1 cellular context compared by ENCODE assay signal in the genomic region with DNA sequence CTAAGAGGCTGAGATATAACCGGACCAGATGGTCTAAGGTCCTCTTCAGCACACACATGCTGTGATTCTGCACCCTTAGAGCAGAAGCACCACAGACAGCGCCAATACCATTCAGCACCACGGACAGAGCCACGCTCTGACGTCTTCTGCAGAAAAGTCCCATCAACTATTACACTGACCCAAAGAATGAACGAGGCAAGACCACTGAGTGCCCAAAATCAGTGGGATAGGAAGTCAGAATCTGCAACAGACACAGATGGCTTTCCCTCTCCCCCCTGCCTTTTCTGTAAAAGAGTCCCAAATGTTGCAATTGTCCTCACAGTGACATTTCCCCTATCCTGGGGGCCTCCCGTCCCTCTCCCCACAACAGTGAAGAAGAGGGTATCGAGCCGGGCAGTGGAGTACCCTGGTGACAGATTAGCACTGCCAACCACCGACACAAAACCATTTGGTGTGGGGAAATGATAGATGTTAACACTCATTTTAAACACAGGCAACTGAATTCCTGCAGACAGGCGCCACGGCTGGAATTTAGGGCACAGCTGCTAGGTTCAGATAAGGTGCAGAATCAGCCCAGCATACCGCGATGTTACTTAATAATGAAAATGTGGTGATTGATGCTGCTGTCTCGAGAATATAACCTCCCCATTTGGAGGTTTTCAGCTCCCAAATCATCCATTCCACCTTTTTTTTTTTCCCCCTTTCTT.
TF ChIP-seq lines count a peak whose summit lies in the region.

No MANE protein-coding gene starts in this region.

TF ChIP-seq in HepG2, 621 proteins besides CTCF, POLR2A, EP300 and RAD21 (continued from another document and continues in another):
- TF ChIP-seq, protein P1, sequence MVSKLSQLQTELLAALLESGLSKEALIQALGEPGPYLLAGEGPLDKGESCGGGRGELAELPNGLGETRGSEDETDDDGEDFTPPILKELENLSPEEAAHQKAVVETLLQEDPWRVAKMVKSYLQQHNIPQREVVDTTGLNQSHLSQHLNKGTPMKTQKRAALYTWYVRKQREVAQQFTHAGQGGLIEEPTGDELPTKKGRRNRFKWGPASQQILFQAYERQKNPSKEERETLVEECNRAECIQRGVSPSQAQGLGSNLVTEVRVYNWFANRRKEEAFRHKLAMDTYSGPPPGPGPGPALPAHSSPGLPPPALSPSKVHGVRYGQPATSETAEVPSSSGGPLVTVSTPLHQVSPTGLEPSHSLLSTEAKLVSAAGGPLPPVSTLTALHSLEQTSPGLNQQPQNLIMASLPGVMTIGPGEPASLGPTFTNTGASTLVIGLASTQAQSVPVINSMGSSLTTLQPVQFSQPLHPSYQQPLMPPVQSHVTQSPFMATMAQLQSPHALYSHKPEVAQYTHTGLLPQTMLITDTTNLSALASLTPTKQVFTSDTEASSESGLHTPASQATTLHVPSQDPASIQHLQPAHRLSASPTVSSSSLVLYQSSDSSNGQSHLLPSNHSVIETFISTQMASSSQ (IDR thresholded peaks at IDR 0.05; ENCODE audit: low read depth): no peak
- TF ChIP-seq, protein P1 (CRISPR knock-in tag; IDR thresholded peaks at IDR 0.05; ENCODE audit: borderline replicate concordance): peak; percentile 55
- TF ChIP-seq ZBTB7A (CRISPR knock-in tag; IDR thresholded peaks at IDR 0.05) (peak; percentile 99), FIP1L1 (IDR thresholded peaks at IDR 0.05; ENCODE audit: borderline replicate concordance, insufficient read depth, low read depth, low read length) (no peak), HES4 (CRISPR knock-in tag; IDR thresholded peaks at IDR 0.05; ENCODE audit: borderline replicate concordance) (peak; percentile 100), ZSCAN22 (CRISPR knock-in tag; IDR thresholded peaks at IDR 0.05) (peak; percentile 88), TARDBP (CRISPR knock-in tag; IDR thresholded peaks at IDR 0.05) (peak; percentile 59; the same call in 1 of the 2 replicates), ATF7 (IDR thresholded peaks at IDR 0.05) (peak; percentile 22; the same call in 1 of the 2 replicates), ATF7 (CRISPR knock-in tag; IDR thresholded peaks at IDR 0.05) (peak; percentile 52), NFIC (IDR thresholded peaks at IDR 0.05; ENCODE audit: low read length) (no peak), SPEN (CRISPR knock-in tag; IDR thresholded peaks at IDR 0.05; ENCODE audit: low read depth) (peak; percentile 91), NFE2L1 (CRISPR knock-in tag; IDR thresholded peaks at IDR 0.05; ENCODE audit: borderline replicate concordance) (peak; percentile 90; the same call in 1 of the 2 replicates), ZSCAN29 (CRISPR knock-in tag; conservative IDR thresholded peaks at IDR 0.05) (no peak), XBP1 (CRISPR knock-in tag; IDR thresholded peaks at IDR 0.05) (peak; percentile 99), ZNF615 (CRISPR knock-in tag; IDR thresholded peaks at IDR 0.05; ENCODE audit: borderline replicate concordance) (peak; percentile 99; the same call in 1 of the 2 replicates), KDM3A (CRISPR knock-in tag; IDR thresholded peaks at IDR 0.05; ENCODE audit: low read depth) (peak; percentile 99; the same call in 1 of the 2 replicates), ZNF343 (CRISPR knock-in tag; IDR thresholded peaks at IDR 0.05) (peak; percentile 97), ZNF543 (CRISPR knock-in tag; IDR thresholded peaks at IDR 0.05) (peak; percentile 94), NFE2L2 (IDR thresholded peaks at IDR 0.05; ENCODE audit: low read length) (no peak), GATAD2A (CRISPR knock-in tag; IDR thresholded peaks at IDR 0.05) (peak; percentile 94), ZNF350 (CRISPR knock-in tag; IDR thresholded peaks at IDR 0.05; ENCODE audit: borderline replicate concordance, low read depth) (peak; percentile 71), ZMYM4 (CRISPR knock-in tag; IDR thresholded peaks at IDR 0.05) (peak; percentile 95), SAP130 (CRISPR knock-in tag; IDR thresholded peaks at IDR 0.05; ENCODE audit: low read depth) (peak; percentile 98), SCMH1 (CRISPR knock-in tag; IDR thresholded peaks at IDR 0.05; ENCODE audit: borderline replicate concordance) (peak; percentile 82; the same call in 1 of the 2 replicates), SUZ12 (IDR thresholded peaks at IDR 0.05; ENCODE audit: low read depth, low read length) (no peak), SMARCE1 (IDR thresholded peaks at IDR 0.05; ENCODE audit: borderline replicate concordance) (no peak), KDM6A (CRISPR knock-in tag; IDR thresholded peaks at IDR 0.05; ENCODE audit: low read depth) (peak; percentile 77; the same call in 1 of the 2 replicates), CREB1 (IDR thresholded peaks at IDR 0.05) (peak; percentile 68), CREB1 (CRISPR knock-in tag; IDR thresholded peaks at IDR 0.05) (peak; percentile 83), ZSCAN31 (CRISPR knock-in tag; IDR thresholded peaks at IDR 0.05; ENCODE audit: low read depth) (peak; percentile 98), ZNF207 (IDR thresholded peaks at IDR 0.05; ENCODE audit: borderline replicate concordance) (no peak), ZNF878 (CRISPR knock-in tag; IDR thresholded peaks at IDR 0.05) (peak; percentile 98), RELA (CRISPR knock-in tag; IDR thresholded peaks at IDR 0.05) (peak; percentile 98), ZFP36L2 (CRISPR knock-in tag; IDR thresholded peaks at IDR 0.05) (peak; percentile 99)
- TF ChIP-seq, protein P2, sequence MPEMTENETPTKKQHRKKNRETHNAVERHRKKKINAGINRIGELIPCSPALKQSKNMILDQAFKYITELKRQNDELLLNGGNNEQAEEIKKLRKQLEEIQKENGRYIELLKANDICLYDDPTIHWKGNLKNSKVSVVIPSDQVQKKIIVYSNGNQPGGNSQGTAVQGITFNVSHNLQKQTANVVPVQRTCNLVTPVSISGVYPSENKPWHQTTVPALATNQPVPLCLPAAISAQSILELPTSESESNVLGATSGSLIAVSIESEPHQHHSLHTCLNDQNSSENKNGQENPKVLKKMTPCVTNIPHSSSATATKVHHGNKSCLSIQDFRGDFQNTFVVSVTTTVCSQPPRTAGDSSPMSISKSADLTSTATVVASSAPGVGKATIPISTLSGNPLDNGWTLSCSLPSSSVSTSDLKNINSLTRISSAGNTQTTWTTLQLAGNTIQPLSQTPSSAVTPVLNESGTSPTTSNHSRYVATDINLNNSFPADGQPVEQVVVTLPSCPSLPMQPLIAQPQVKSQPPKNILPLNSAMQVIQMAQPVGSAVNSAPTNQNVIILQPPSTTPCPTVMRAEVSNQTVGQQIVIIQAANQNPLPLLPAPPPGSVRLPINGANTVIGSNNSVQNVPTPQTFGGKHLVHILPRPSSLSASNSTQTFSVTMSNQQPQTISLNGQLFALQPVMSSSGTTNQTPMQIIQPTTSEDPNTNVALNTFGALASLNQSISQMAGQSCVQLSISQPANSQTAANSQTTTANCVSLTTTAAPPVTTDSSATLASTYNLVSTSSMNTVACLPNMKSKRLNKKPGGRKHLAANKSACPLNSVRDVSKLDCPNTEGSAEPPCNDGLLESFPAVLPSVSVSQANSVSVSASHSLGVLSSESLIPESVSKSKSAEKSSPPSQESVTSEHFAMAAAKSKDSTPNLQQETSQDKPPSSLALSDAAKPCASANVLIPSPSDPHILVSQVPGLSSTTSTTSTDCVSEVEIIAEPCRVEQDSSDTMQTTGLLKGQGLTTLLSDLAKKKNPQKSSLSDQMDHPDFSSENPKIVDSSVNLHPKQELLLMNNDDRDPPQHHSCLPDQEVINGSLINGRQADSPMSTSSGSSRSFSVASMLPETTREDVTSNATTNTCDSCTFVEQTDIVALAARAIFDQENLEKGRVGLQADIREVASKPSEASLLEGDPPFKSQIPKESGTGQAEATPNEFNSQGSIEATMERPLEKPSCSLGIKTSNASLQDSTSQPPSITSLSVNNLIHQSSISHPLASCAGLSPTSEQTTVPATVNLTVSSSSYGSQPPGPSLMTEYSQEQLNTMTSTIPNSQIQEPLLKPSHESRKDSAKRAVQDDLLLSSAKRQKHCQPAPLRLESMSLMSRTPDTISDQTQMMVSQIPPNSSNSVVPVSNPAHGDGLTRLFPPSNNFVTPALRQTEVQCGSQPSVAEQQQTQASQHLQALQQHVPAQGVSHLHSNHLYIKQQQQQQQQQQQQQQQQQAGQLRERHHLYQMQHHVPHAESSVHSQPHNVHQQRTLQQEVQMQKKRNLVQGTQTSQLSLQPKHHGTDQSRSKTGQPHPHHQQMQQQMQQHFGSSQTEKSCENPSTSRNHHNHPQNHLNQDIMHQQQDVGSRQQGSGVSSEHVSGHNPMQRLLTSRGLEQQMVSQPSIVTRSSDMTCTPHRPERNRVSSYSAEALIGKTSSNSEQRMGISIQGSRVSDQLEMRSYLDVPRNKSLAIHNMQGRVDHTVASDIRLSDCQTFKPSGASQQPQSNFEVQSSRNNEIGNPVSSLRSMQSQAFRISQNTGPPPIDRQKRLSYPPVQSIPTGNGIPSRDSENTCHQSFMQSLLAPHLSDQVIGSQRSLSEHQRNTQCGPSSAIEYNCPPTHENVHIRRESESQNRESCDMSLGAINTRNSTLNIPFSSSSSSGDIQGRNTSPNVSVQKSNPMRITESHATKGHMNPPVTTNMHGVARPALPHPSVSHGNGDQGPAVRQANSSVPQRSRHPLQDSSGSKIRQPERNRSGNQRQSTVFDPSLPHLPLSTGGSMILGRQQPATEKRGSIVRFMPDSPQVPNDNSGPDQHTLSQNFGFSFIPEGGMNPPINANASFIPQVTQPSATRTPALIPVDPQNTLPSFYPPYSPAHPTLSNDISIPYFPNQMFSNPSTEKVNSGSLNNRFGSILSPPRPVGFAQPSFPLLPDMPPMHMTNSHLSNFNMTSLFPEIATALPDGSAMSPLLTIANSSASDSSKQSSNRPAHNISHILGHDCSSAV (CRISPR knock-in tag; IDR thresholded peaks at IDR 0.05; ENCODE audit: borderline replicate concordance): no peak
- TF ChIP-seq, protein P3, sequence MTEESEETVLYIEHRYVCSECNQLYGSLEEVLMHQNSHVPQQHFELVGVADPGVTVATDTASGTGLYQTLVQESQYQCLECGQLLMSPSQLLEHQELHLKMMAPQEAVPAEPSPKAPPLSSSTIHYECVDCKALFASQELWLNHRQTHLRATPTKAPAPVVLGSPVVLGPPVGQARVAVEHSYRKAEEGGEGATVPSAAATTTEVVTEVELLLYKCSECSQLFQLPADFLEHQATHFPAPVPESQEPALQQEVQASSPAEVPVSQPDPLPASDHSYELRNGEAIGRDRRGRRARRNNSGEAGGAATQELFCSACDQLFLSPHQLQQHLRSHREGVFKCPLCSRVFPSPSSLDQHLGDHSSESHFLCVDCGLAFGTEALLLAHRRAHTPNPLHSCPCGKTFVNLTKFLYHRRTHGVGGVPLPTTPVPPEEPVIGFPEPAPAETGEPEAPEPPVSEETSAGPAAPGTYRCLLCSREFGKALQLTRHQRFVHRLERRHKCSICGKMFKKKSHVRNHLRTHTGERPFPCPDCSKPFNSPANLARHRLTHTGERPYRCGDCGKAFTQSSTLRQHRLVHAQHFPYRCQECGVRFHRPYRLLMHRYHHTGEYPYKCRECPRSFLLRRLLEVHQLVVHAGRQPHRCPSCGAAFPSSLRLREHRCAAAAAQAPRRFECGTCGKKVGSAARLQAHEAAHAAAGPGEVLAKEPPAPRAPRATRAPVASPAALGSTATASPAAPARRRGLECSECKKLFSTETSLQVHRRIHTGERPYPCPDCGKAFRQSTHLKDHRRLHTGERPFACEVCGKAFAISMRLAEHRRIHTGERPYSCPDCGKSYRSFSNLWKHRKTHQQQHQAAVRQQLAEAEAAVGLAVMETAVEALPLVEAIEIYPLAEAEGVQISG (CRISPR knock-in tag; IDR thresholded peaks at IDR 0.05): peak; percentile 96
- TF ChIP-seq, protein P4, sequence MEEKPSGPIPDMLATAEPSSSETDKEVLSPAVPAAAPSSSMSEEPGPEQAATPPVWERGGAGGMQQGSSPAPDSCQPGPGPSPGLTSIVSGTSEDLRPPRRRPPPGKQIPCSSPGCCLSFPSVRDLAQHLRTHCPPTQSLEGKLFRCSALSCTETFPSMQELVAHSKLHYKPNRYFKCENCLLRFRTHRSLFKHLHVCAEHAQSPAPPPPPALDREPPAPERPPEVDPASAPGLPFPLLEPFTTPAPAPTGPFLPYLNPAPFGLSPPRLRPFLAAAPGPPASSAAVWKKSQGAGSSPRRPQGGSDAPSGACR (CRISPR knock-in tag; IDR thresholded peaks at IDR 0.05): peak; percentile 97; the same call in 1 of the 2 replicates
